Comparison of ENCODE assay signal across 8 cellular contexts in genomic region chr12:47990351-47991105, GRCh38. TPM values are rescaled to one million over a fixed set of nuclear protein-coding genes. Genes with fewer than 3 reads are reported as not detected.
DNase-seq lines count a peak whose midpoint lies in the region; ATAC-seq and TF ChIP-seq lines count a peak whose summit lies in the region.

No MANE protein-coding gene starts in this region.

- TF ChIP-seq CTCF in GM06990 (IDR thresholded peaks at IDR 0.05; ENCODE audit: insufficient read depth, low read length, poor library complexity, severe bottlenecking) (no peak), gastrocnemius medialis (IDR thresholded peaks at IDR 0.05 in 4 of 5, conservative IDR thresholded peaks at IDR 0.05 in 1 of 5) (no peak)

- H3K4me3 Mint-ChIP-seq in activated T-helper 2 cell treated with anti-CD3 and anti-CD28 coated beads, Interferon-gamma antibody, Interleukin-2, Interleukin-4, amounts not matched to agents 10 μg/mL and 5 μg/mL and 100 μg/mL, durations not matched to agents 14 hours and 24 hours and 36 hours (ENCODE audit: low read depth) = no peak overlapping the region

- H3K27me3 ChIP-seq in GM06990 (replicated peaks; ENCODE audit: control insufficient read depth, insufficient read depth, low read length) (peaks cover 3% of the 10 kb centered on the region), gastrocnemius medialis (no peaks in the 10 kb centered on the region)

- peaks cover 56% of the 10 kb centered on the region for H3K27me3 Mint-ChIP-seq in activated T-helper 2 cell treated with anti-CD3 and anti-CD28 coated beads, Interferon-gamma antibody, Interleukin-2, Interleukin-4, amounts not matched to agents 10 μg/mL and 5 μg/mL and 100 μg/mL, durations not matched to agents 14 hours and 24 hours and 36 hours (ENCODE audit: low read depth)

- no peaks in the 10 kb centered on the region for H3K36me3 ChIP-seq in GM06990 (ENCODE audit: control insufficient read depth, insufficient read depth, low read length)
- no peaks in the 10 kb centered on the region for H3K36me3 ChIP-seq in gastrocnemius medialis

- no peaks in the 10 kb centered on the region for H3K9me3 Mint-ChIP-seq in activated T-helper 2 cell treated with anti-CD3 and anti-CD28 coated beads, Interferon-gamma antibody, Interleukin-2, Interleukin-4, amounts not matched to agents 10 μg/mL and 5 μg/mL and 100 μg/mL, durations not matched to agents 14 hours and 24 hours and 36 hours

- ATAC-seq in GM21526 (IDR thresholded peaks at IDR 0.05; ENCODE audit: low FRiP score, unreplicated experiment) (peak; percentile 92), gastrocnemius medialis (no peak)

- H3K4me3 ChIP-seq in GM06990 (replicated peaks; ENCODE audit: low read depth, low read length) = no peak overlapping the region
- H3K4me3 ChIP-seq in gastrocnemius medialis = no peak overlapping the region

- DNase-seq in GM06990 (ENCODE audit: extremely low read depth, insufficient read length) (peak; percentile 72), KBM-7 (peak; percentile 22), HPDE6-E6E7 (ENCODE audit: extremely low spot score) (no peak), NCI-H1417 (lab: John Stamatoyannopoulos, UW) (no peak), gastrocnemius medialis (no peak)
- peak; percentile 69 for DNase-seq in activated T-helper 2 cell treated with anti-CD3 and anti-CD28 coated beads, Interferon-gamma antibody, Interleukin-2, Interleukin-4, amounts not matched to agents 10 μg/mL and 5 μg/mL and 100 μg/mL, durations not matched to agents 14 hours and 24 hours and 36 hours (ENCODE audit: low spot score)
- DNase-seq in stimulated activated CD4-positive, alpha-beta T cell treated with anti-CD3 and anti-CD28 coated beads, Interleukin-4, amount 100 ng/mL, for 48 hours (ENCODE audit: low read depth in 2 of 2) = peak; percentile 6 to 30

- peak overlapping the region; percentile 53 for H3K27ac Mint-ChIP-seq in activated T-helper 2 cell treated with anti-CD3 and anti-CD28 coated beads, Interferon-gamma antibody, Interleukin-2, Interleukin-4, amounts not matched to agents 10 μg/mL and 5 μg/mL and 100 μg/mL, durations not matched to agents 14 hours and 24 hours and 36 hours

- H3K36me3 Mint-ChIP-seq in activated T-helper 2 cell treated with anti-CD3 and anti-CD28 coated beads, Interferon-gamma antibody, Interleukin-2, Interleukin-4, amounts not matched to agents 10 μg/mL and 5 μg/mL and 100 μg/mL, durations not matched to agents 14 hours and 24 hours and 36 hours (ENCODE audit: low read depth) = no peaks in the 10 kb centered on the region

- no peak overlapping the region for H3K27ac ChIP-seq in gastrocnemius medialis

- peaks cover 16% of the 10 kb centered on the region for H3K4me1 Mint-ChIP-seq in activated T-helper 2 cell treated with anti-CD3 and anti-CD28 coated beads, Interferon-gamma antibody, Interleukin-2, Interleukin-4, amounts not matched to agents 10 μg/mL and 5 μg/mL and 100 μg/mL, durations not matched to agents 14 hours and 24 hours and 36 hours (ENCODE audit: low read depth)

- in situ Hi-C loops in KBM-7 (cut with MboI; ENCODE audit: low pct_unique_long_range_greater_than_20kb, low sequenced_read_pairs) = no loop called here
- in situ Hi-C loops in gastrocnemius medialis (cut with MboI; ENCODE audit: low sequenced_read_pairs in 4 of 4) = no loop called here

- no peaks in the 10 kb centered on the region for H3K9me3 ChIP-seq in gastrocnemius medialis

- peaks cover 12 to 19% of the 10 kb centered on the region in 2 donors for H3K4me1 ChIP-seq in gastrocnemius medialis

- no peak for TF ChIP-seq POLR2A in gastrocnemius medialis (IDR thresholded peaks at IDR 0.05)

- intact Hi-C loops in activated T-helper 2 cell treated with anti-CD3 and anti-CD28 coated beads, Interferon-gamma antibody, Interleukin-2, Interleukin-4, amounts not matched to agents 10 μg/mL and 5 μg/mL and 100 μg/mL, durations not matched to agents 14 hours and 24 hours and 36 hours (cut with micrococcal nuclease) = no loop called here
- intact Hi-C loops in gastrocnemius medialis (cut with DNase I; ENCODE audit: low total_unique reads) = no loop called here

RNA-seq across cellular contexts. Expression of gene COL2A1, which starts 13.7 kb away (rescaled TPM):
- total RNA-seq in activated T-helper 2 cell treated with anti-CD3 and anti-CD28 coated beads, Interferon-gamma antibody, Interleukin-2, Interleukin-4, amounts not matched to agents 10 μg/mL and 5 μg/mL and 100 μg/mL, durations not matched to agents 14 hours and 24 hours and 36 hours = 0.14 and 0.27 TPM in 2 replicates
- not detected for total RNA-seq in gastrocnemius medialis

RNA-seq across cellular contexts. Expression of gene TMEM106C, which starts 27.1 kb away (rescaled TPM):
- 168 and 169 TPM in 2 replicates for total RNA-seq in activated T-helper 2 cell treated with anti-CD3 and anti-CD28 coated beads, Interferon-gamma antibody, Interleukin-2, Interleukin-4, amounts not matched to agents 10 μg/mL and 5 μg/mL and 100 μg/mL, durations not matched to agents 14 hours and 24 hours and 36 hours
- 10 to 100 TPM; 11.8 to 27.1 (median 24.8) TPM for total RNA-seq in gastrocnemius medialis

Comparison
In these comparisons a context has a peak if more than half of its experiments do, and no peak if none do; other contexts are left out.
1. DNase-seq: peak in GM06990 (single experiment), KBM-7 (single experiment), activated T-helper 2 cell treated with anti-CD3 and anti-CD28 coated beads, Interferon-gamma antibody, Interleukin-2, Interleukin-4, amounts not matched to agents 10 μg/mL and 5 μg/mL and 100 μg/mL, durations not matched to agents 14 hours and 24 hours and 36 hours (single experiment) and stimulated activated CD4-positive, alpha-beta T cell treated with anti-CD3 and anti-CD28 coated beads, Interleukin-4, amount 100 ng/mL, for 48 hours (2 of 2); none in HPDE6-E6E7 (single experiment), NCI-H1417 (0 of 3) and gastrocnemius medialis (0 of 2).